Comparison of ENCODE assay signal across 8 cellular contexts in the genomic region with DNA sequence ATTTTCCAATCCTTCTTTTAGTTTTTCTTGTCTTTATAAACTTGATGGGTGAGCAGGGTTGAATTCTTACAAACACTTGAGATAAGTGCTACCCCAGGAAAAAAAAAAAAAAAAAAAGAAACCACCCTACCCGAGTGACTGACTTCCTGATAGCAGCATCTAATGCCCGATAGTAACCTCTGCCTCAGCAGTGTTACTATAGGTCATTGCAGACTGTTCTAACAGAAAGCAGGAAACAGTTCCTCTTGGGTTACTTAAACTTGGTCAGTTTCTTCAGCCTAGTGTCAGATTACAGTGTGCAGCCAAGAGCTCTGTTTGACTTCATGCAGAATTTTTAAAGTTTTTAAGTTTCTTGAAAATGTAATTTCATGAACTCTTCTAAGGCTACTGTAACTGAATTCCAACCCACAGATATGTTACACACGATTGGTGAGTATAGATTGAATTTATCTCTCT. TPM values are rescaled to one million over a fixed set of nuclear protein-coding genes. Genes with fewer than 3 reads are reported as not detected.
DNase-seq lines count a peak whose midpoint lies in the region; ATAC-seq and TF ChIP-seq lines count a peak whose summit lies in the region.

No MANE protein-coding gene starts in this region.

- peak; percentile 7 for DNase-seq in NCI-H2107 treated with DMSO at 0.1 percent for 48 hours (lab: John Stamatoyannopoulos, UW; ENCODE audit: unreplicated experiment)
- DNase-seq in NCI-H2107 (lab: John Stamatoyannopoulos, UW) = no peak
- DNase-seq in SIG-M5 (lab: John Stamatoyannopoulos, UW) = peak; percentile 85
- DNase-seq in chondrocyte (ENCODE audit: low spot score) = no peak
- peak; percentile 58 for DNase-seq in kidney epithelial cell (ENCODE audit: low read depth)

- H3K9me3 Mint-ChIP-seq in chondrocyte (ENCODE audit: low read depth) = no peaks in the 10 kb centered on the region
- H3K9me3 Mint-ChIP-seq in stimulated activated naive CD8-positive, alpha-beta T cell treated with anti-CD3 and anti-CD28 coated beads, Interleukin-15, Interleukin-2, amounts not matched to agents 100 ng/mL and 50 ng/mL, for 24 hours = no peaks in the 10 kb centered on the region

- TF ChIP-seq CTCF in chondrocyte (IDR thresholded peaks at IDR 0.05) = no peak
- no peak for TF ChIP-seq CTCF in kidney epithelial cell (IDR thresholded peaks at IDR 0.05; ENCODE audit: insufficient read depth, low read length, poor library complexity, severe bottlenecking)

- peak overlapping the region; percentile 82 for H3K27ac Mint-ChIP-seq in chondrocyte (ENCODE audit: unreplicated experiment)
- H3K27ac Mint-ChIP-seq in stimulated activated naive CD8-positive, alpha-beta T cell treated with anti-CD3 and anti-CD28 coated beads, Interleukin-15, Interleukin-2, amounts not matched to agents 100 ng/mL and 50 ng/mL, for 24 hours = peak overlapping the region; percentile 83

- H3K4me3 Mint-ChIP-seq in chondrocyte (ENCODE audit: unreplicated experiment) = peak overlapping the region; percentile 93
- peak overlapping the region; percentile 97 for H3K4me3 Mint-ChIP-seq in stimulated activated naive CD8-positive, alpha-beta T cell treated with anti-CD3 and anti-CD28 coated beads, Interleukin-15, Interleukin-2, amounts not matched to agents 100 ng/mL and 50 ng/mL, for 24 hours

- H3K36me3 ChIP-seq in kidney epithelial cell (ENCODE audit: control insufficient read depth, insufficient read depth, low read length) = no peaks in the 10 kb centered on the region

- peaks cover 57% of the 10 kb centered on the region for H3K4me1 Mint-ChIP-seq in chondrocyte (ENCODE audit: low read depth)
- H3K4me1 Mint-ChIP-seq in stimulated activated naive CD8-positive, alpha-beta T cell treated with anti-CD3 and anti-CD28 coated beads, Interleukin-15, Interleukin-2, amounts not matched to agents 100 ng/mL and 50 ng/mL, for 24 hours (ENCODE audit: low read depth) = peaks cover 60% of the 10 kb centered on the region

- peaks cover 7% of the 10 kb centered on the region for H3K36me3 Mint-ChIP-seq in chondrocyte (ENCODE audit: low read depth)
- H3K36me3 Mint-ChIP-seq in stimulated activated naive CD8-positive, alpha-beta T cell treated with anti-CD3 and anti-CD28 coated beads, Interleukin-15, Interleukin-2, amounts not matched to agents 100 ng/mL and 50 ng/mL, for 24 hours (ENCODE audit: low read depth) = peaks cover 17% of the 10 kb centered on the region

- peak overlapping the region; percentile 91 for H3K4me3 ChIP-seq in kidney epithelial cell (ENCODE audit: low read depth, low read length)

- peak; percentile 52 for ATAC-seq in GM21360 (IDR thresholded peaks at IDR 0.05; ENCODE audit: unreplicated experiment)
- ATAC-seq in HG03571 (IDR thresholded peaks at IDR 0.05; ENCODE audit: unreplicated experiment) = peak; percentile 67

- H3K27me3 Mint-ChIP-seq in chondrocyte (ENCODE audit: low read depth) = no peaks in the 10 kb centered on the region
- peaks cover 13% of the 10 kb centered on the region for H3K27me3 Mint-ChIP-seq in stimulated activated naive CD8-positive, alpha-beta T cell treated with anti-CD3 and anti-CD28 coated beads, Interleukin-15, Interleukin-2, amounts not matched to agents 100 ng/mL and 50 ng/mL, for 24 hours

- H3K27me3 ChIP-seq in kidney epithelial cell (ENCODE audit: control insufficient read depth, insufficient read depth, low read length) = no peaks in the 10 kb centered on the region

RNA-seq across cellular contexts. Expression of a gene that starts 2.1 kb away (rescaled TPM):
- total RNA-seq in chondrocyte (15.9 to 23.1 TPM (median 16.6 TPM) in 3 replicates), kidney epithelial cell (3.1 and 5.2 TPM in 2 replicates)

Comparison
In these comparisons a context has a peak if more than half of its experiments do, and no peak if none do; other contexts are left out.
1. DNase-seq: peak in NCI-H2107 treated with DMSO at 0.1 percent for 48 hours (single experiment), SIG-M5 (single experiment) and kidney epithelial cell (single experiment); none in NCI-H2107 (single experiment) and chondrocyte (single experiment).